Comparison of ENCODE assay signal across 3 cellular contexts in genomic region chr21:35730325-35730724, GRCh38.
TF ChIP-seq lines count a peak whose summit lies in the region.

No MANE protein-coding gene starts in this region.

TF ChIP-seq in SK-N-SH, 30 proteins besides CTCF, POLR2A, EP300 and RAD21 (continued from another document):
- TF ChIP-seq PBX3 (IDR thresholded peaks at IDR 0.05) (no peak), ELF1 (IDR thresholded peaks at IDR 0.05) (no peak), RFX5 (IDR thresholded peaks at IDR 0.05; ENCODE audit: low read length) (no peak), MEF2A (IDR thresholded peaks at IDR 0.05; ENCODE audit: borderline replicate concordance, low read depth) (no peak)

TF ChIP-seq in SK-N-SH treated with all-trans-retinoic acid at 6 μM for 48 hours, 23 proteins besides CTCF, POLR2A, EP300 and RAD21 (continued from another document):
- no peak for TF ChIP-seq TSHZ2 (CRISPR knock-in tag; IDR thresholded peaks at IDR 0.05)
- TF ChIP-seq POU6F1 (CRISPR knock-in tag; IDR thresholded peaks at IDR 0.05; ENCODE audit: borderline replicate concordance, low read depth): no peak
- no peak for TF ChIP-seq PATZ1 (CRISPR knock-in tag; IDR thresholded peaks at IDR 0.05; ENCODE audit: borderline replicate concordance)
- TF ChIP-seq ARNTL (CRISPR knock-in tag; IDR thresholded peaks at IDR 0.05; ENCODE audit: borderline replicate concordance, low read depth): no peak
- no peak for TF ChIP-seq CSRNP3 (CRISPR knock-in tag; IDR thresholded peaks at IDR 0.05)
- TF ChIP-seq ZNF70 (CRISPR knock-in tag; IDR thresholded peaks at IDR 0.05): no peak
- no peak for TF ChIP-seq GLIS3 (CRISPR knock-in tag; IDR thresholded peaks at IDR 0.05)
- TF ChIP-seq BACH2 (CRISPR knock-in tag; IDR thresholded peaks at IDR 0.05; ENCODE audit: borderline replicate concordance): no peak
- TF ChIP-seq CSDC2 (CRISPR knock-in tag; IDR thresholded peaks at IDR 0.05): no peak
- TF ChIP-seq TOX (CRISPR knock-in tag; IDR thresholded peaks at IDR 0.05; ENCODE audit: borderline replicate concordance): no peak
- no peak for TF ChIP-seq ZNF565 (CRISPR knock-in tag; conservative IDR thresholded peaks at IDR 0.05; ENCODE audit: low read depth)
- no peak for TF ChIP-seq ISL1 (CRISPR knock-in tag; IDR thresholded peaks at IDR 0.05)
- no peak for TF ChIP-seq RARB (CRISPR knock-in tag; IDR thresholded peaks at IDR 0.05)
- TF ChIP-seq ZFP30 (CRISPR knock-in tag; IDR thresholded peaks at IDR 0.05): no peak
- TF ChIP-seq TCF4 (CRISPR knock-in tag; IDR thresholded peaks at IDR 0.05; ENCODE audit: borderline replicate concordance): no peak
TF ChIP-seq in SK-N-SH treated with all-trans-retinoic acid at 6 μM for 48 hours: peak in this region for 0.

TF ChIP-seq in K562, 482 proteins besides CTCF, POLR2A, EP300 and RAD21 (continued from another document):
- TF ChIP-seq MGA (IDR thresholded peaks at IDR 0.05): no peak
- TF ChIP-seq PHF21A (IDR thresholded peaks at IDR 0.05; ENCODE audit: borderline replicate concordance, low read depth): no peak
- no peak for TF ChIP-seq LEF1 (IDR thresholded peaks at IDR 0.05)
- no peak for TF ChIP-seq TFE3 (CRISPR knock-in tag; IDR thresholded peaks at IDR 0.05)
- no peak for TF ChIP-seq PREB (CRISPR knock-in tag; IDR thresholded peaks at IDR 0.05)
- TF ChIP-seq PTRF (tag; IDR thresholded peaks at IDR 0.05): no peak
- TF ChIP-seq ZNF224 (CRISPR knock-in tag; IDR thresholded peaks at IDR 0.05): no peak
- TF ChIP-seq PKNOX1 (IDR thresholded peaks at IDR 0.05): no peak
- TF ChIP-seq SIRT6 (IDR thresholded peaks at IDR 0.05; ENCODE audit: low read depth, low read length): no peak
- TF ChIP-seq ZBTB7A (IDR thresholded peaks at IDR 0.05; ENCODE audit: borderline replicate concordance, control insufficient read depth, low read depth, low read length): no peak
